18 cellular contexts compared by ENCODE assay signal in genomic region chr16:85192233-85192632, GRCh38.
DNase-seq lines count a peak whose midpoint lies in the region; ATAC-seq and TF ChIP-seq lines count a peak whose summit lies in the region.
"Had no signal": no experiment of that assay in that cellular context is flagged by ENCODE, and none has a peak within 500 bp of the region (broad histone marks: within the 10 kb centered on the region; RNA-seq: fewer than 3 reads in every experiment).

No MANE protein-coding gene starts in this region.

- H3K27ac Mint-ChIP-seq in glutamatergic neuron (ENCODE audit: unreplicated experiment): peak overlapping the region; percentile 52
- H3K27ac Mint-ChIP-seq: CD4-positive, CD25-positive, alpha-beta regulatory T cell had no signal

- no peak overlapping the region for H2AFZ ChIP-seq in trophoblast cell (ENCODE audit: insufficient read depth, low read length, poor library complexity)

- H3K27me3 Mint-ChIP-seq in glutamatergic neuron (ENCODE audit: unreplicated experiment): peaks cover 11% of the 10 kb centered on the region

- H4K91ac ChIP-seq in trophoblast cell (ENCODE audit: low read depth, low read length): no peak overlapping the region

- no peak overlapping the region for H3K4ac ChIP-seq in trophoblast cell (ENCODE audit: low read depth, low read length)

- H3K79me1 ChIP-seq in trophoblast cell (ENCODE audit: low read length): peaks cover 6% of the 10 kb centered on the region

- peaks cover 4% of the 10 kb centered on the region for H3K9me3 ChIP-seq in AG04450 (ENCODE audit: control insufficient read depth, insufficient read depth, low read length)
- no peaks in the 10 kb centered on the region for H3K9me3 ChIP-seq in RWPE2 (ENCODE audit: severe bottlenecking)
- H3K9me3 ChIP-seq in trophoblast cell (ENCODE audit: insufficient read depth, low read depth, low read length): no peaks in the 10 kb centered on the region
- H3K9me3 ChIP-seq: BE2C, Caco-2 had no signal

- no peak for TF ChIP-seq CTCF in AG04450 (IDR thresholded peaks at IDR 0.05; ENCODE audit: low read depth, low read length)
- TF ChIP-seq CTCF in RWPE2 (IDR thresholded peaks at IDR 0.05; ENCODE audit: poor library complexity, severe bottlenecking): no peak
- TF ChIP-seq CTCF in glutamatergic neuron (IDR thresholded peaks at IDR 0.05; ENCODE audit: partially characterized antibody, unreplicated experiment): no peak

- no peak overlapping the region for H4K8ac ChIP-seq in trophoblast cell (ENCODE audit: low read depth, low read length)

- H2BK120ac ChIP-seq in trophoblast cell (ENCODE audit: insufficient read depth, low read length, poor library complexity): no peak overlapping the region

- no peak overlapping the region for H4K12ac ChIP-seq in trophoblast cell (ENCODE audit: low read depth, low read length)

- H3K79me2 ChIP-seq in trophoblast cell (ENCODE audit: control insufficient read depth, insufficient read depth, low read length, poor library complexity): no peaks in the 10 kb centered on the region

- no CpG with 5 or more reads among the region's 6 CpGs for WGBS in trophoblast cell (ENCODE audit: extremely low coverage, insufficient coverage, insufficient read length)

- no peak overlapping the region for H3K9ac ChIP-seq in trophoblast cell (ENCODE audit: low read length)

- H2BK5ac ChIP-seq in trophoblast cell (ENCODE audit: low read depth, low read length, poor library complexity): no peak overlapping the region

- no peak overlapping the region for H3K4me2 ChIP-seq in trophoblast cell (ENCODE audit: low read length)

- H3K4me3 Mint-ChIP-seq in glutamatergic neuron (ENCODE audit: unreplicated experiment): no peak overlapping the region
- H3K4me3 Mint-ChIP-seq: CD4-positive, CD25-positive, alpha-beta regulatory T cell had no signal

- H3K27ac ChIP-seq in AG04450 (ENCODE audit: low read depth, low read length) (peak overlapping the region; percentile 92), RWPE2 (ENCODE audit: poor library complexity, severe bottlenecking) (no peak overlapping the region), trophoblast cell (ENCODE audit: low read depth, low read length) (no peak overlapping the region)
- H3K27ac ChIP-seq: SK-N-MC had no signal

- DNase-seq in AG04450 (ENCODE audit: low read depth, low spot score): no peak
- DNase-seq in HPDE6-E6E7 (ENCODE audit: extremely low spot score): peak; percentile 51
- no peak for DNase-seq in RWPE2 (ENCODE audit: low spot score)
- DNase-seq in glutamatergic neuron: no peak
- no peak for DNase-seq in trophoblast cell
- no peak for DNase-seq in NOMO-1 treated with dmso at 0.1 percent for 144 hours (lab: John Stamatoyannopoulos, UW; ENCODE audit: unreplicated experiment)
- no peak for DNase-seq in pons (ENCODE audit: low spot score)
- no peak for DNase-seq in DMS53 treated with DMSO at 0.1 percent for 48 hours (lab: John Stamatoyannopoulos, UW; ENCODE audit: unreplicated experiment)
- DNase-seq: Caco-2; CD4-positive, CD25-positive, alpha-beta regulatory T cell; DND-41; KBM-7; MV-4-11; NCI-H187 treated with DMSO at 0.1 percent for 48 hours; NK-92 treated with Interleukin-12 subunit alpha and Interleukin-12 subunit beta, amount 100 ng/mL, for 24 hours; SHP77 had no signal

- H3K4me1 ChIP-seq in RWPE2 (ENCODE audit: insufficient read depth, poor library complexity, severe bottlenecking) (peaks cover 6% of the 10 kb centered on the region), trophoblast cell (ENCODE audit: control insufficient read depth in 1 of 2, insufficient read depth in 2 of 2, low read length in 2 of 2) (peaks cover 6 to 12% of the 10 kb centered on the region in 2 experiments)

- H3K4me1 Mint-ChIP-seq in glutamatergic neuron (ENCODE audit: low read depth, unreplicated experiment): peaks cover 33% of the 10 kb centered on the region
- H3K4me1 Mint-ChIP-seq: CD4-positive, CD25-positive, alpha-beta regulatory T cell had no signal

- no peak overlapping the region for H3K18ac ChIP-seq in trophoblast cell (ENCODE audit: low read length)

- CTCF ChIA-PET in AG04450 (lab: Charles Lee): interaction anchor here (0.7 kb wide), 1 partner anchor 61 kb away, joined by 4 read pairs; no protein-coding TSS in a partner anchor

- ATAC-seq in RWPE2 (ENCODE audit: low read depth): peak; percentile 64; the same call in 1 of the 3 replicates

- H3K4me3 ChIP-seq in AG04450 (ENCODE audit: low read depth, low read length) (no peak overlapping the region), RWPE2 (ENCODE audit: severe bottlenecking) (no peak overlapping the region), trophoblast cell (ENCODE audit: low read depth, low read length) (no peak overlapping the region)
- H3K4me3 ChIP-seq: SK-N-MC had no signal

- POLR2A ChIA-PET in AG04450 (lab: Yijun Ruan, JAX): interaction anchor here (1.5 to 2.2 kb wide), 2 partner anchors 11 to 18 kb away, joined by 3 to 5 read pairs; no protein-coding TSS in a partner anchor

- no peak overlapping the region for H2AK5ac ChIP-seq in trophoblast cell (ENCODE audit: low read length)

- H3K23ac ChIP-seq in trophoblast cell (ENCODE audit: low read length): no peak overlapping the region

- peaks cover 7% of the 10 kb centered on the region for H3K36me3 Mint-ChIP-seq in glutamatergic neuron (ENCODE audit: unreplicated experiment)
- H3K36me3 Mint-ChIP-seq: CD4-positive, CD25-positive, alpha-beta regulatory T cell had no signal

- H2BK12ac ChIP-seq in trophoblast cell (ENCODE audit: low read length): no peak overlapping the region

- H3K36me3 ChIP-seq in RWPE2 (ENCODE audit: low read depth) (no peaks in the 10 kb centered on the region), trophoblast cell (ENCODE audit: control insufficient read depth in 1 of 2, insufficient read depth in 2 of 2, low read length in 2 of 2) (no peaks in the 10 kb centered on the region)

- H3K9me3 Mint-ChIP-seq in glutamatergic neuron (ENCODE audit: unreplicated experiment): peaks cover 2% of the 10 kb centered on the region

- H3K27me3 ChIP-seq in AG04450 (ENCODE audit: control insufficient read depth, insufficient read depth, low read length) (no peaks in the 10 kb centered on the region), RWPE2 (ENCODE audit: insufficient read depth, poor library complexity, severe bottlenecking) (no peaks in the 10 kb centered on the region), trophoblast cell (ENCODE audit: insufficient read depth, low read length) (no peaks in the 10 kb centered on the region)
- H3K27me3 ChIP-seq: BE2C had no signal

- no peak overlapping the region for H3K14ac ChIP-seq in trophoblast cell (ENCODE audit: low read length)
